Comparison of ENCODE assay signal across 20 cellular contexts in genomic region chr1:79575424-79575823, GRCh38.
"Had no signal": no experiment of that assay in that cellular context is flagged by ENCODE, and none has a peak within 500 bp of the region (broad histone marks: within the 10 kb centered on the region; RNA-seq: fewer than 3 reads in every experiment).

No MANE protein-coding gene starts in this region.

- H3K4me3 ChIP-seq: lung, mucosa of descending colon, psoas muscle, spleen, tibial artery, upper lobe of left lung, uterus had no signal

- H3K27me3 ChIP-seq: foreskin keratinocyte, neutrophil, spleen, tibial artery, upper lobe of left lung, uterus had no signal

- H3K27ac ChIP-seq: foreskin keratinocyte, neutrophil, psoas muscle, spleen, tibial artery, upper lobe of left lung, uterus had no signal

- H3K9me3 ChIP-seq: mucosa of descending colon, neutrophil, psoas muscle, tibial artery, upper lobe of left lung, uterus had no signal

- H3K4me1 ChIP-seq: foreskin keratinocyte, psoas muscle, spleen, tibial artery, upper lobe of left lung, uterus had no signal

- H3K36me3 ChIP-seq: neutrophil, spleen, tibial artery, upper lobe of left lung, uterus had no signal

- DNase-seq: cortex of kidney; effector memory CD8-positive, alpha-beta T cell; foreskin keratinocyte; head of caudate nucleus; hippocampal formation; left colon; left ventricle myocardium superior; mesendoderm; mucosa of descending colon; naive thymus-derived CD8-positive, alpha-beta T cell; psoas muscle; spleen; stimulated activated CD4-positive, alpha-beta T cell treated with anti-CD3 and anti-CD28 coated beads, Interleukin-15, amount 100 ng/mL, for 24 hours; stimulated activated CD4-positive, alpha-beta T cell treated with anti-CD3 and anti-CD28 coated beads, Interleukin-1b, Interleukin-23, amount 100 ng/mL, for 48 hours; stimulated activated CD4-positive, alpha-beta T cell treated with anti-CD3 and anti-CD28 coated beads, Interleukin-4, amount 100 ng/mL, for 24 hours; tibial artery; upper lobe of left lung; uterus had no signal
